Comparison of ENCODE assay signal across 9 cellular contexts in the genomic region with DNA sequence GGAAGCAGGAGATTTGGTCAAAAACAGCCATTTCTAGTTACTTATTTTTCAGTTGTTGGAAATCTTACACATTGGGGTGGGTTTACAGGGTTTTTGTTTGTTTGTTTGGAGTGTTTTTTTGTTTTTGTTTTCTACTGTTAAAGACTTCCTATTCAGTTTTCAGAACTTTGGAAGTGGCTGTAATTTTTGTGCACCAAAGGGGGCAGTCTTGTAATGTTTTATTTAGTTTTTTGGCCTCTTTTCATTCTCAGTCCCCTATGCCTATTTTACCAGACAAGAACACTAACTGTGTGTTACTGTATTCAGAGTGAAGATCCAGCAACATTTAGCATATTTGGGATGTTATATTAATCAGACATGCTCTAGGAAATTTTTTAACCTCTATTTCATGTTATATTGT. TPM values are rescaled to one million over a fixed set of nuclear protein-coding genes. Genes with fewer than 3 reads are reported as not detected.
DNase-seq lines count a peak whose midpoint lies in the region; ATAC-seq and TF ChIP-seq lines count a peak whose summit lies in the region.
"Had no signal": no experiment of that assay in that cellular context is flagged by ENCODE, and none has a peak within 500 bp of the region (broad histone marks: within the 10 kb centered on the region; RNA-seq: fewer than 3 reads in every experiment).

No MANE protein-coding gene starts in this region.

- H3K4me3 ChIP-seq in fibroblast of pulmonary artery (replicated peaks; ENCODE audit: low read depth, low read length) (no peak overlapping the region), transverse colon (no peak overlapping the region)

- DNase-seq in NOMO-1 (lab: John Stamatoyannopoulos, UW; ENCODE audit: unreplicated experiment in 2 of 2) (peak; percentile 27 to 43), NOMO-1 treated with dmso at 0.1 percent for 144 hours (lab: John Stamatoyannopoulos, UW; ENCODE audit: unreplicated experiment) (no peak), OCI-M1 (lab: John Stamatoyannopoulos, UW) (peak; percentile 52), fibroblast of pulmonary artery (ENCODE audit: low read depth) (peak; percentile 61), transverse colon (no peak)
- DNase-seq: NCI-H774 had no signal

- in situ Hi-C loops in transverse colon (cut with MboI; ENCODE audit: low pct_ligation_motif_present in 1 of 4, low pct_unique_long_range_greater_than_20kb in 1 of 4, low sequenced_read_pairs in 3 of 4) = no loop called here

- no peaks in the 10 kb centered on the region for H3K36me3 ChIP-seq in transverse colon

- intact Hi-C loops in transverse colon (cut with DNase I; ENCODE audit: low total_unique reads) = no loop called here

- no peak for ATAC-seq in HG03354 (IDR thresholded peaks at IDR 0.05; ENCODE audit: poor library complexity, severe bottlenecking, unreplicated experiment)
- ATAC-seq in GM21723 (IDR thresholded peaks at IDR 0.05; ENCODE audit: unreplicated experiment) = no peak
- ATAC-seq in activated CD4-positive, CD25-positive, alpha-beta regulatory T cell treated with anti-CD3 and anti-CD28 coated beads, Interleukin-2, amount 50 U/mL, for 24 hours = no peak

- TF ChIP-seq POLR2A in transverse colon (IDR thresholded peaks at IDR 0.05) = no peak

- no peak overlapping the region for H3K27ac ChIP-seq in transverse colon

- TF ChIP-seq EP300 in transverse colon (IDR thresholded peaks at IDR 0.05; ENCODE audit: low read depth) = no peak

- no peaks in the 10 kb centered on the region for H3K9me3 ChIP-seq in transverse colon

- TF ChIP-seq CTCF in fibroblast of pulmonary artery (IDR thresholded peaks at IDR 0.05; ENCODE audit: low read length, missing control alignments) (peak; percentile 52), transverse colon (IDR thresholded peaks at IDR 0.05) (peak; percentile 27 to 41 (median 32))

- no peaks in the 10 kb centered on the region for H3K4me1 ChIP-seq in transverse colon

- no peaks in the 10 kb centered on the region for H3K27me3 ChIP-seq in transverse colon

RNA-seq across cellular contexts. Expression of gene TPPP3, which starts 20.6 kb away (rescaled TPM):
- total RNA-seq in transverse colon = 10 to 100 TPM in 1 of 4 donors, 1 to 10 TPM in 2, not detected in 1; 3.5 to 20.9 (median 5.7) TPM

RNA-seq across cellular contexts. Expression of gene ZDHHC1, which starts 43.6 kb away (rescaled TPM):
- total RNA-seq in transverse colon = 10 to 100 TPM in 2 of 4 donors, 1 to 10 TPM in 2; 7.1 to 36.3 (median 20.5) TPM

RNA-seq across cellular contexts. Expression of gene LRRC36, which starts 46.0 kb away (rescaled TPM):
- under 1 TPM in 1 of 4 donors, not detected in 3; 0.79 TPM for total RNA-seq in transverse colon

RNA-seq across cellular contexts. Expression of gene KCTD19, which starts 46.1 kb away (rescaled TPM):
- total RNA-seq in transverse colon = not detected

RNA-seq across cellular contexts. Expression of gene HSD11B2, which starts 58.3 kb away (rescaled TPM):
- 1,000 to 10,000 TPM in 1 of 4 donors, 100 to 1,000 TPM in 3; 667 to 1,081 (median 790) TPM for total RNA-seq in transverse colon

Comparison
In these comparisons a context has a peak if more than half of its experiments do, and no peak if none do; other contexts are left out.
1. DNase-seq: peak in NOMO-1 (2 of 2), OCI-M1 (single experiment) and fibroblast of pulmonary artery (single experiment); none in NOMO-1 treated with dmso at 0.1 percent for 144 hours (single experiment) and transverse colon (single experiment).